ENCODE assay signal across 10 cellular contexts in the genomic region with DNA sequence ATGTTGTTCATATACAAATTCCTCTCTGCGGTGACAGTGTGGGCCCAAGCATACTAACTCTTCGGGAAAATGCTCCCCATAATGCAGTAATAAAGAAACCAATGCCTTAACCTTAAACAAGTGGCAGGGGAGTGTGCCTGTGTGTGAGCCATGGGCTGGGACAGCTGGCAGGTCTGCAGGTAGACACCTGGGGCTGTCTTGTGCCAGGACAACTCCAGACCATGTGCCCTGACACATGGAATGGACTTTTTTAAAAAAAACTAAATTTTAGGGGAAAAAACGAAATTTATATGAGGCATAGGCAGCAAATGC.
DNase-seq lines count a peak whose midpoint lies in the region; ATAC-seq, FAIRE-seq and TF ChIP-seq lines count a peak whose summit lies in the region.
"Had no signal": no experiment of that assay in that cellular context is flagged by ENCODE, and none has a peak within 500 bp of the region (broad histone marks: within the 10 kb centered on the region; RNA-seq: fewer than 3 reads in every experiment).

No MANE protein-coding gene starts in this region.

- H3K4me1 Mint-ChIP-seq in mesothelial cell of epicardium: peaks cover 63% of the 10 kb centered on the region

- peaks cover 49 to 90% (median 58%) of the 10 kb centered on the region in 10 experiments for H3K4me1 ChIP-seq in BLaER1 treated with 17β-estradiol and CSF1 and Interleukin-3, amounts not matched to agents 10 nM and 100 nM
- peaks cover 26 to 40% of the 10 kb centered on the region in 2 donors for H3K4me1 ChIP-seq in duodenal mucosa (ENCODE audit: control insufficient read depth in 1 of 2, insufficient read depth in 2 of 2, low read length in 2 of 2)
- H3K4me1 ChIP-seq in pancreas: peaks cover 20 to 62% (median 44%) of the 10 kb centered on the region in 3 donors

- peak in 3 of 4 donors; percentile 19 to 60 (median 46) for ATAC-seq in pancreas
- ATAC-seq in HG02981 (IDR thresholded peaks at IDR 0.05; ENCODE audit: unreplicated experiment): no peak
- ATAC-seq in HG03439 (IDR thresholded peaks at IDR 0.05; ENCODE audit: unreplicated experiment): no peak

- H3K27ac ChIP-seq in BLaER1 treated with 17β-estradiol and CSF1 and Interleukin-3, amounts not matched to agents 10 nM and 100 nM: no peak overlapping the region
- H3K27ac ChIP-seq in duodenal mucosa (ENCODE audit: low read depth, low read length) (no peak overlapping the region), pancreas (peak overlapping the region in 2 of 4 donors; percentile 33 to 48)

- TF ChIP-seq CTCF in pancreas (IDR thresholded peaks at IDR 0.05) (no peak), mesothelial cell of epicardium (IDR thresholded peaks at IDR 0.05; ENCODE audit: unreplicated experiment) (no peak)

- intact Hi-C loops in pancreas (cut with DNase I): no loop called here

- H3K4me3 Mint-ChIP-seq in mesothelial cell of epicardium: no peak overlapping the region

- WGBS in pancreas, 2 donors: 17 to 25% methylated on average over 3 of the region's 3 CpGs

- peak overlapping the region in 10 of 11 experiments; percentile 1 to 96 (median 88); a peak in 18 of 22 replicates for H3K4me2 ChIP-seq in BLaER1 treated with 17β-estradiol and CSF1 and Interleukin-3, amounts not matched to agents 10 nM and 100 nM

- no peak overlapping the region for H3K27ac Mint-ChIP-seq in mesothelial cell of epicardium

- H3K36me3 ChIP-seq in BLaER1 treated with 17β-estradiol and CSF1 and Interleukin-3, amounts not matched to agents 10 nM and 100 nM: peaks cover 25 to 80% (median 75%) of the 10 kb centered on the region in 11 experiments
- H3K36me3 ChIP-seq in duodenal mucosa (ENCODE audit: control insufficient read depth in 1 of 2, insufficient read depth in 2 of 2, low read length in 2 of 2) (peaks cover 0 to 6% of the 10 kb centered on the region in 2 donors), pancreas (no peaks in the 10 kb centered on the region)

- no peaks in the 10 kb centered on the region; a peak in 1 of 22 replicates for H3K9me3 ChIP-seq in BLaER1 treated with 17β-estradiol and CSF1 and Interleukin-3, amounts not matched to agents 10 nM and 100 nM (replicated peaks in 1 of 11)
- no peaks in the 10 kb centered on the region for H3K9me3 ChIP-seq in duodenal mucosa (ENCODE audit: control insufficient read depth in 1 of 2, low read length in 2 of 2)
- no peaks in the 10 kb centered on the region for H3K9me3 ChIP-seq in pancreas

- H3K9ac ChIP-seq in BLaER1 treated with 17β-estradiol and CSF1 and Interleukin-3, amounts not matched to agents 10 nM and 100 nM: peak overlapping the region in 1 of 11 experiments; percentile 95; a peak in 1 of 22 replicates
- peak overlapping the region; percentile 33 to 56 for H3K9ac ChIP-seq in duodenal mucosa (ENCODE audit: low read depth in 1 of 2, low read length in 2 of 2)

- no peaks in the 10 kb centered on the region for H3K27me3 ChIP-seq in BLaER1 treated with 17β-estradiol and CSF1 and Interleukin-3, amounts not matched to agents 10 nM and 100 nM
- H3K27me3 ChIP-seq in duodenal mucosa (ENCODE audit: control insufficient read depth in 1 of 2, insufficient read depth in 2 of 2, low read length in 2 of 2): peaks cover 0 to 4% of the 10 kb centered on the region in 2 donors
- no peaks in the 10 kb centered on the region for H3K27me3 ChIP-seq in pancreas
- H3K27me3 ChIP-seq: dorsolateral prefrontal cortex had no signal

- no peaks in the 10 kb centered on the region for H3K9me3 Mint-ChIP-seq in mesothelial cell of epicardium

- no peak for DNase-seq in Jurkat, Clone E6-1 (ENCODE audit: low read depth, low spot score)
- DNase-seq in pancreas (no peak), retina (no peak), mesothelial cell of epicardium (ENCODE audit: low spot score in 2 of 2, unreplicated experiment in 2 of 2) (no peak)
- DNase-seq: DMS79 treated with DMSO at 0.1 percent for 48 hours, dorsolateral prefrontal cortex had no signal

- H4K20me1 ChIP-seq in BLaER1 treated with 17β-estradiol and CSF1 and Interleukin-3, amounts not matched to agents 10 nM and 100 nM: peaks cover 63 to 100% (median 93%) of the 10 kb centered on the region in 11 experiments; a peak in 21 of 22 replicates

- no peak for FAIRE-seq in pancreas (lab: Jason Lieb, UNC)

- H3K4me3 ChIP-seq in BLaER1 treated with 17β-estradiol and CSF1 and Interleukin-3, amounts not matched to agents 10 nM and 100 nM: peak overlapping the region in 2 of 10 experiments; percentile 89 to 92; a peak in 1 of 20 replicates
- peak overlapping the region; percentile 9 for H3K4me3 ChIP-seq in Jurkat, Clone E6-1 (ENCODE audit: low read length)
- H3K4me3 ChIP-seq in duodenal mucosa (ENCODE audit: low read depth in 1 of 2, low read length in 2 of 2) (peak overlapping the region; percentile 45 to 47), pancreas (no peak overlapping the region)

- no peaks in the 10 kb centered on the region for H3K36me3 Mint-ChIP-seq in mesothelial cell of epicardium

- H3K27me3 Mint-ChIP-seq in mesothelial cell of epicardium (ENCODE audit: low read depth): no peaks in the 10 kb centered on the region

Comparison
In these comparisons a context has a peak if more than half of its experiments do, and no peak if none do; other contexts are left out.
1. H3K4me3 ChIP-seq: peak in Jurkat, Clone E6-1 (single experiment) and duodenal mucosa (2 of 2); none in pancreas (0 of 4).
2. ATAC-seq: peak in pancreas (3 of 4); none in HG02981 (single experiment) and HG03439 (single experiment).